Comparison of ENCODE assay signal across 8 cellular contexts in genomic region chr9:93132946-93133640, GRCh38. TPM values are rescaled to one million over a fixed set of nuclear protein-coding genes. Genes with fewer than 3 reads are reported as not detected.
DNase-seq lines count a peak whose midpoint lies in the region; ATAC-seq and TF ChIP-seq lines count a peak whose summit lies in the region.

No MANE protein-coding gene starts in this region.

- peaks cover 2% of the 10 kb centered on the region for H3K27me3 Mint-ChIP-seq in activated T-helper 1 cell treated with anti-CD3 and anti-CD28 coated beads, Interleukin-12 subunit alpha, Interleukin-12 subunit beta, Interleukin-2, Interleukin-4 antibody, amounts not matched to agents 30 ng/mL and 10 ng/mL and 1 ng/mL, durations not matched to agents 14 hours and 24 hours and 36 hours (ENCODE audit: insufficient read depth)

- RAD21 ChIA-PET in HCT116 (lab: Charles Lee; ENCODE audit: low non-redundant PET in 1 of 2, low total read pairs in 2 of 2, uncharacterized antibody in 2 of 2, unreplicated experiment in 2 of 2) = no interaction called here

- no peaks in the 10 kb centered on the region for H3K36me3 ChIP-seq in HCT116 (ENCODE audit: control insufficient read depth in 1 of 2, insufficient read depth in 2 of 2, low read length in 2 of 2)

- no peaks in the 10 kb centered on the region for H3K9me3 ChIP-seq in HCT116 (ENCODE audit: control insufficient read depth in 1 of 2, insufficient read depth in 1 of 2, low read depth in 1 of 2, low read length in 2 of 2)
- H3K9me3 ChIP-seq in right cardiac atrium (ENCODE audit: control insufficient read depth, low read length) = no peaks in the 10 kb centered on the region

- TF ChIP-seq RAD21 in HCT116 (IDR thresholded peaks at IDR 0.05; ENCODE audit: low read depth) = no peak

- no peak overlapping the region for H2AFZ ChIP-seq in HCT116 (ENCODE audit: low read depth, low read length, poor library complexity, severe bottlenecking)

- H4K20me1 ChIP-seq in HCT116 (ENCODE audit: insufficient read depth) = no peaks in the 10 kb centered on the region

- H3K9me3 Mint-ChIP-seq in activated T-helper 1 cell treated with anti-CD3 and anti-CD28 coated beads, Interleukin-12 subunit alpha, Interleukin-12 subunit beta, Interleukin-2, Interleukin-4 antibody, amounts not matched to agents 30 ng/mL and 10 ng/mL and 1 ng/mL, durations not matched to agents 14 hours and 24 hours and 36 hours = no peaks in the 10 kb centered on the region

- H3K9me2 ChIP-seq in HCT116 (ENCODE audit: insufficient read depth) = no peaks in the 10 kb centered on the region

- H3K27ac Mint-ChIP-seq in activated T-helper 1 cell treated with anti-CD3 and anti-CD28 coated beads, Interleukin-12 subunit alpha, Interleukin-12 subunit beta, Interleukin-2, Interleukin-4 antibody, amounts not matched to agents 30 ng/mL and 10 ng/mL and 1 ng/mL, durations not matched to agents 14 hours and 24 hours and 36 hours = peak overlapping the region; percentile 91

- peaks cover 57% of the 10 kb centered on the region for H3K4me1 Mint-ChIP-seq in activated T-helper 1 cell treated with anti-CD3 and anti-CD28 coated beads, Interleukin-12 subunit alpha, Interleukin-12 subunit beta, Interleukin-2, Interleukin-4 antibody, amounts not matched to agents 30 ng/mL and 10 ng/mL and 1 ng/mL, durations not matched to agents 14 hours and 24 hours and 36 hours (ENCODE audit: low read depth)

- TSS peak; percentile 66 for BruUV-seq in HCT116 (replicated peaks; lab: Mats Ljungman, UMichigan)

- peak overlapping the region; percentile 100 for H3K4me2 ChIP-seq in HCT116 (ENCODE audit: low read length)

- CTCF ChIA-PET in HCT116 (lab: Charles Lee) = no interaction called here

- H3K79me2 ChIP-seq in HCT116 (ENCODE audit: insufficient read depth, low read length) = peaks cover 22% of the 10 kb centered on the region; the same call in 1 of the 2 replicates

- TF ChIP-seq POLR2A in HCT116 (IDR thresholded peaks at IDR 0.05; ENCODE audit: borderline replicate concordance, extremely low read depth, insufficient read depth, insufficient read length) (no peak), GM18505 (IDR thresholded peaks at IDR 0.05; ENCODE audit: borderline replicate concordance, extremely low read depth, insufficient read depth, insufficient read length) (no peak)

- peaks cover 21% of the 10 kb centered on the region for H3K36me3 Mint-ChIP-seq in activated T-helper 1 cell treated with anti-CD3 and anti-CD28 coated beads, Interleukin-12 subunit alpha, Interleukin-12 subunit beta, Interleukin-2, Interleukin-4 antibody, amounts not matched to agents 30 ng/mL and 10 ng/mL and 1 ng/mL, durations not matched to agents 14 hours and 24 hours and 36 hours (ENCODE audit: low read depth)

- intact Hi-C loops in HCT116 (cut with micrococcal nuclease) = no loop called here
- intact Hi-C loops in activated T-helper 1 cell treated with anti-CD3 and anti-CD28 coated beads, Interleukin-12 subunit alpha, Interleukin-12 subunit beta, Interleukin-2, Interleukin-4 antibody, amounts not matched to agents 30 ng/mL and 10 ng/mL and 1 ng/mL, durations not matched to agents 14 hours and 24 hours and 36 hours (cut with micrococcal nuclease) = loop anchor here (10.0 kb wide), 1 partner anchor 368 kb away; the partner anchor contains the start of gene BICD2
- intact Hi-C loops in right cardiac atrium (cut with DNase I) = no loop called here
- intact Hi-C loops in sciatic nerve (cut with DNase I) = no loop called here

- H3K27me3 ChIP-seq in HCT116 (ENCODE audit: insufficient read depth, low read length) (no peaks in the 10 kb centered on the region), right cardiac atrium (ENCODE audit: control insufficient read depth, insufficient read depth) (no peaks in the 10 kb centered on the region)

- peaks cover 17 to 25% of the 10 kb centered on the region in 2 experiments for H3K4me1 ChIP-seq in HCT116 (ENCODE audit: control insufficient read depth in 1 of 2, insufficient read depth in 2 of 2, low read length in 2 of 2)
- peaks cover 21% of the 10 kb centered on the region for H3K4me1 ChIP-seq in right cardiac atrium (ENCODE audit: control insufficient read depth, insufficient read depth, low read length)

- H3K4me3 Mint-ChIP-seq in activated T-helper 1 cell treated with anti-CD3 and anti-CD28 coated beads, Interleukin-12 subunit alpha, Interleukin-12 subunit beta, Interleukin-2, Interleukin-4 antibody, amounts not matched to agents 30 ng/mL and 10 ng/mL and 1 ng/mL, durations not matched to agents 14 hours and 24 hours and 36 hours = peak overlapping the region; percentile 94

- 32% methylated on average over 18 of the region's 18 CpGs for WGBS in right cardiac atrium

- H3K9ac ChIP-seq in HCT116 (ENCODE audit: low read length) = peak overlapping the region; percentile 87

- POLR2A ChIA-PET in HCT116 (lab: Charles Lee) = interaction anchor here (1.1 to 1.6 kb wide), 5 partner anchors 7 to 35 kb away, joined by 3 to 7 read pairs (median 3); no protein-coding TSS in a partner anchor

- ATAC-seq in HCT116 (peak; percentile 4), right cardiac atrium (peak; percentile 12), sciatic nerve (peak; percentile 12), HG03460 (IDR thresholded peaks at IDR 0.05; ENCODE audit: unreplicated experiment) (no peak), HG02763 (IDR thresholded peaks at IDR 0.05; ENCODE audit: unreplicated experiment) (no peak), GM18505 (IDR thresholded peaks at IDR 0.05; ENCODE audit: unreplicated experiment) (no peak)

- DNase-seq in HCT116 (ENCODE audit: low read depth, low spot score) (no peak), right cardiac atrium (peak in 2 of 3 donors; percentile 72 to 78), sciatic nerve (ENCODE audit: low spot score) (no peak), NCI-H1694 (lab: John Stamatoyannopoulos, UW) (no peak)
- DNase-seq in activated T-helper 1 cell treated with anti-CD3 and anti-CD28 coated beads, Interleukin-12 subunit alpha, Interleukin-12 subunit beta, Interleukin-2, Interleukin-4 antibody, amounts not matched to agents 30 ng/mL and 10 ng/mL and 1 ng/mL, durations not matched to agents 14 hours and 24 hours and 36 hours (ENCODE audit: low spot score) = no peak

- peak overlapping the region; percentile 83 for H3K27ac ChIP-seq in HCT116 (ENCODE audit: low read depth, low read length)
- H3K27ac ChIP-seq in right cardiac atrium (ENCODE audit: low read length) = peak overlapping the region; percentile 88

- H3K4me3 ChIP-seq in HCT116 (replicated peaks in 1 of 2; ENCODE audit: low read depth in 1 of 2, low read length in 2 of 2) (peak overlapping the region; percentile 73 to 87), right cardiac atrium (ENCODE audit: low read length) (peak overlapping the region; percentile 69)

- TF ChIP-seq CTCF in HCT116 (IDR thresholded peaks at IDR 0.05 in 2 of 3, conservative IDR thresholded peaks at IDR 0.05 in 1 of 3; ENCODE audit: borderline replicate concordance in 1 of 3, insufficient read depth in 1 of 3, low read depth in 2 of 3, low read length in 2 of 3) = no peak

TF ChIP-seq in HCT116, 20 proteins besides CTCF, POLR2A, EP300 and RAD21 (continues in another document):
- TF ChIP-seq POLR2AphosphoS5 (IDR thresholded peaks at IDR 0.05; ENCODE audit: low read depth, low read length) (no peak), MAX (IDR thresholded peaks at IDR 0.05) (no peak), ZNF274 (IDR thresholded peaks at IDR 0.05; ENCODE audit: low read depth, low read length) (no peak), EGR1 (IDR thresholded peaks at IDR 0.05; ENCODE audit: low read depth) (no peak), YY1 (IDR thresholded peaks at IDR 0.05; ENCODE audit: extremely low read depth, insufficient replicate concordance, low read depth, low read length) (no peak)

RNA-seq across cellular contexts. Expression of gene NINJ1, which starts 1.0 kb away (rescaled TPM):
- total RNA-seq in HCT116 (2021; ENCODE audit: unreplicated experiment) (34.4 TPM), right cardiac atrium (10 to 100 TPM; 42.9 to 68.4 (median 62.7) TPM), sciatic nerve (53.5 TPM)
- 61.5 and 66.1 TPM in 2 replicates for polyA plus RNA-seq in HCT116 (2012)
- total RNA-seq in activated T-helper 1 cell treated with anti-CD3 and anti-CD28 coated beads, Interleukin-12 subunit alpha, Interleukin-12 subunit beta, Interleukin-2, Interleukin-4 antibody, amounts not matched to agents 30 ng/mL and 10 ng/mL and 1 ng/mL, durations not matched to agents 14 hours and 24 hours and 36 hours = 94.2 and 95.3 TPM in 2 replicates
- polyA plus RNA-seq in right cardiac atrium = 96.2 TPM

RNA-seq across cellular contexts. Expression of gene CARD19, which starts 37.1 kb away (rescaled TPM):
- total RNA-seq in HCT116 (2021; ENCODE audit: unreplicated experiment) (54.5 TPM), right cardiac atrium (10 to 100 TPM; 17.7 to 26.6 (median 22.5) TPM), sciatic nerve (36.6 TPM)
- 78.2 and 88.3 TPM in 2 replicates for polyA plus RNA-seq in HCT116 (2012)
- total RNA-seq in activated T-helper 1 cell treated with anti-CD3 and anti-CD28 coated beads, Interleukin-12 subunit alpha, Interleukin-12 subunit beta, Interleukin-2, Interleukin-4 antibody, amounts not matched to agents 30 ng/mL and 10 ng/mL and 1 ng/mL, durations not matched to agents 14 hours and 24 hours and 36 hours = 40.5 and 41.7 TPM in 2 replicates
- 30.3 TPM for polyA plus RNA-seq in right cardiac atrium

RNA-seq across cellular contexts. Expression of gene WNK2, which starts 50.8 kb away (rescaled TPM):
- total RNA-seq in HCT116 (2021; ENCODE audit: unreplicated experiment) = 24.4 TPM
- polyA plus RNA-seq in HCT116 (2012) = 9.6 and 12.3 TPM in 2 replicates
- total RNA-seq in activated T-helper 1 cell treated with anti-CD3 and anti-CD28 coated beads, Interleukin-12 subunit alpha, Interleukin-12 subunit beta, Interleukin-2, Interleukin-4 antibody, amounts not matched to agents 30 ng/mL and 10 ng/mL and 1 ng/mL, durations not matched to agents 14 hours and 24 hours and 36 hours = 2.2 and 3.0 TPM in 2 replicates
- 100 to 1,000 TPM; 217 to 322 (median 278) TPM for total RNA-seq in right cardiac atrium
- 167 TPM for polyA plus RNA-seq in right cardiac atrium
- total RNA-seq in sciatic nerve = 6.6 TPM

Comparison
In these comparisons a context has a peak if more than half of its experiments do, and no peak if none do; other contexts are left out.
1. ATAC-seq: peak in HCT116 (single experiment), right cardiac atrium (2 of 2) and sciatic nerve (single experiment); none in HG03460 (single experiment), HG02763 (single experiment) and GM18505 (single experiment).
2. DNase-seq: peak in right cardiac atrium (2 of 3); none in HCT116 (single experiment), activated T-helper 1 cell treated with anti-CD3 and anti-CD28 coated beads, Interleukin-12 subunit alpha, Interleukin-12 subunit beta, Interleukin-2, Interleukin-4 antibody, amounts not matched to agents 30 ng/mL and 10 ng/mL and 1 ng/mL, durations not matched to agents 14 hours and 24 hours and 36 hours (single experiment), sciatic nerve (single experiment) and NCI-H1694 (single experiment).